26 cellular contexts compared by ENCODE assay signal in genomic region chr5:178637356-178638069, GRCh38. TPM values are rescaled to one million over a fixed set of nuclear protein-coding genes. Genes with fewer than 3 reads are reported as not detected.
DNase-seq lines count a peak whose midpoint lies in the region; ATAC-seq and TF ChIP-seq lines count a peak whose summit lies in the region.
"Had no signal": no experiment of that assay in that cellular context is flagged by ENCODE, and none has a peak within 500 bp of the region (broad histone marks: within the 10 kb centered on the region; RNA-seq: fewer than 3 reads in every experiment).

No MANE protein-coding gene starts in this region.

- H3K23ac ChIP-seq in neuronal stem cell (ENCODE audit: low read depth, low read length, poor library complexity): no peak overlapping the region

- H2AFZ ChIP-seq in GM23338 (peak overlapping the region; percentile 52; the same call in 1 of the 2 replicates), neuronal stem cell (ENCODE audit: low read length) (no peak overlapping the region)
- H2AFZ ChIP-seq: PC-9 had no signal

- H3F3A ChIP-seq in GM23338 (replicated peaks; ENCODE audit: low read depth): no peaks in the 10 kb centered on the region

- peaks cover 0 to 2% of the 10 kb centered on the region in 2 donors for H3K9me3 ChIP-seq in neuronal stem cell (replicated peaks in 1 of 2; ENCODE audit: control insufficient read depth in 2 of 2, insufficient read depth in 1 of 2, low read depth in 1 of 2, low read length in 2 of 2)
- H3K9me3 ChIP-seq: adrenal gland, stomach, tibial artery had no signal

- no peak overlapping the region for H2BK12ac ChIP-seq in neuronal stem cell (ENCODE audit: low read length)

- no peaks in the 10 kb centered on the region for H3K36me3 ChIP-seq in GM23338 (ENCODE audit: insufficient read depth)
- H3K36me3 ChIP-seq in neuronal stem cell (replicated peaks in 1 of 2; ENCODE audit: control insufficient read depth in 2 of 2, insufficient read depth in 2 of 2, low read length in 2 of 2): no peaks in the 10 kb centered on the region
- H3K36me3 ChIP-seq: adrenal gland; BLaER1 treated with 17β-estradiol and CSF1 and Interleukin-3, amounts not matched to agents 10 nM and 100 nM; stomach; tibial artery had no signal

- H2BK120ac ChIP-seq in neuronal stem cell (ENCODE audit: low read depth, low read length): no peak overlapping the region

- no CpG with 5 or more reads among the region's 9 CpGs for WGBS in neuronal stem cell (ENCODE audit: extremely low coverage in 2 of 2, insufficient read length in 2 of 2, insufficient replicate concordance in 1 of 2), 2 donors

- intact Hi-C loops in dendritic cell treated with granulocyte-macrophage colony-stimulating factor and Interleukin-4, amounts not matched to agents 40 ng/mL and 50 ng/mL, for 4 days (cut with micrococcal nuclease): no loop called here
- intact Hi-C loops in Right ventricle myocardium inferior (cut with DNase I): no loop called here

- H3K27ac ChIP-seq in GM23338 (ENCODE audit: low read depth) (no peak overlapping the region), neuronal stem cell (replicated peaks; ENCODE audit: low read length) (no peak overlapping the region)
- H3K27ac ChIP-seq: adrenal gland; BLaER1 treated with 17β-estradiol and CSF1 and Interleukin-3, amounts not matched to agents 10 nM and 100 nM; PC-9; skin epidermis; stomach; tibial artery had no signal

- no peak overlapping the region for H3K4ac ChIP-seq in neuronal stem cell (ENCODE audit: low read length)

- no peaks in the 10 kb centered on the region for H3K79me2 ChIP-seq in GM23338 (replicated peaks; ENCODE audit: insufficient read depth)

- no peaks in the 10 kb centered on the region for H3K4me1 Mint-ChIP-seq in GM23338
- peaks cover 9% of the 10 kb centered on the region for H3K4me1 Mint-ChIP-seq in dendritic cell treated with granulocyte-macrophage colony-stimulating factor and Interleukin-4, amounts not matched to agents 40 ng/mL and 50 ng/mL, for 4 days (ENCODE audit: low read depth)
- H3K4me1 Mint-ChIP-seq in stimulated activated naive B cell treated with anti-CD40 and anti-IgM and Interleukin-4, amounts not matched to agents 10 μg/mL and 1 μg/mL and 100 μg/mL, for 72 hours: peaks cover 7 to 11% of the 10 kb centered on the region in 2 donors
- H3K4me1 Mint-ChIP-seq: activated CD8-positive, alpha-beta memory T cell treated with anti-CD3 and anti-CD28 coated beads, Interleukin-2, amount 10 ng/mL, durations not matched to agents 7 days and 5 days; brain; WTC11 had no signal

- no peak overlapping the region for H3K4me3 ChIP-seq in GM23338
- H3K4me3 ChIP-seq in neuronal stem cell (ENCODE audit: low read length in 2 of 2): no peak overlapping the region
- H3K4me3 ChIP-seq: adrenal gland; BLaER1 treated with 17β-estradiol and CSF1 and Interleukin-3, amounts not matched to agents 10 nM and 100 nM; PC-9; skin epidermis; stomach; tibial artery had no signal

- no peak overlapping the region for H2BK15ac ChIP-seq in neuronal stem cell (ENCODE audit: low read length)

- no peaks in the 10 kb centered on the region for H3K36me3 Mint-ChIP-seq in GM23338 (ENCODE audit: low read depth)
- no peaks in the 10 kb centered on the region for H3K36me3 Mint-ChIP-seq in dendritic cell treated with granulocyte-macrophage colony-stimulating factor and Interleukin-4, amounts not matched to agents 40 ng/mL and 50 ng/mL, for 4 days (ENCODE audit: low read depth)
- peaks cover 3 to 4% of the 10 kb centered on the region in 2 donors for H3K36me3 Mint-ChIP-seq in stimulated activated naive B cell treated with anti-CD40 and anti-IgM and Interleukin-4, amounts not matched to agents 10 μg/mL and 1 μg/mL and 100 μg/mL, for 72 hours
- H3K36me3 Mint-ChIP-seq: activated CD8-positive, alpha-beta memory T cell treated with anti-CD3 and anti-CD28 coated beads, Interleukin-2, amount 10 ng/mL, durations not matched to agents 7 days and 5 days; brain; WTC11 had no signal

- H3K18ac ChIP-seq in neuronal stem cell (ENCODE audit: low read length): no peak overlapping the region

- no peaks in the 10 kb centered on the region for H3K27me3 Mint-ChIP-seq in GM23338 (ENCODE audit: insufficient read depth, low read depth, poor library complexity)
- peaks cover 15% of the 10 kb centered on the region for H3K27me3 Mint-ChIP-seq in dendritic cell treated with granulocyte-macrophage colony-stimulating factor and Interleukin-4, amounts not matched to agents 40 ng/mL and 50 ng/mL, for 4 days
- H3K27me3 Mint-ChIP-seq in stimulated activated naive B cell treated with anti-CD40 and anti-IgM and Interleukin-4, amounts not matched to agents 10 μg/mL and 1 μg/mL and 100 μg/mL, for 72 hours: no peaks in the 10 kb centered on the region

- TF ChIP-seq CTCF in GM23338 (conservative IDR thresholded peaks at IDR 0.05; ENCODE audit: low read depth in 2 of 2): no peak

- H2AK5ac ChIP-seq in neuronal stem cell (ENCODE audit: low read depth, low read length): no peak overlapping the region

- no peaks in the 10 kb centered on the region for H3K79me1 ChIP-seq in neuronal stem cell (ENCODE audit: low read depth, low read length)

- no peak overlapping the region for H3K9ac ChIP-seq in neuronal stem cell (ENCODE audit: low read depth, low read length, poor library complexity)
- H3K9ac ChIP-seq: BLaER1 treated with 17β-estradiol and CSF1 and Interleukin-3, amounts not matched to agents 10 nM and 100 nM had no signal

- no peaks in the 10 kb centered on the region for H4K20me1 ChIP-seq in GM23338 (replicated peaks; ENCODE audit: insufficient read depth)
- H4K20me1 ChIP-seq: BLaER1 treated with 17β-estradiol and CSF1 and Interleukin-3, amounts not matched to agents 10 nM and 100 nM had no signal

- H3K4me2 ChIP-seq in GM23338: no peak overlapping the region
- no peak overlapping the region for H3K4me2 ChIP-seq in neuronal stem cell (ENCODE audit: insufficient read depth, low read length, poor library complexity, severe bottlenecking)
- H3K4me2 ChIP-seq: BLaER1 treated with 17β-estradiol and CSF1 and Interleukin-3, amounts not matched to agents 10 nM and 100 nM; PC-9 had no signal

- no peak overlapping the region for H4K91ac ChIP-seq in neuronal stem cell (ENCODE audit: low read depth, low read length, poor library complexity)

- ATAC-seq in GM23338: no peak
- peak; percentile 94 for ATAC-seq in stimulated activated naive B cell treated with anti-CD40 and anti-IgM and Interleukin-4, amounts not matched to agents 10 μg/mL and 1 μg/mL and 100 μg/mL, for 72 hours (replicated peaks)
- ATAC-seq in Right ventricle myocardium inferior: no peak
- ATAC-seq: activated CD8-positive, alpha-beta memory T cell treated with anti-CD3 and anti-CD28 coated beads, Interleukin-2, amount 10 ng/mL, durations not matched to agents 7 days and 5 days; left lobe of liver; WTC11 had no signal

- no peaks in the 10 kb centered on the region for H3K9me2 ChIP-seq in GM23338 (ENCODE audit: insufficient read depth)

- H3K4me3 Mint-ChIP-seq in GM23338: no peak overlapping the region
- no peak overlapping the region for H3K4me3 Mint-ChIP-seq in dendritic cell treated with granulocyte-macrophage colony-stimulating factor and Interleukin-4, amounts not matched to agents 40 ng/mL and 50 ng/mL, for 4 days
- no peak overlapping the region for H3K4me3 Mint-ChIP-seq in stimulated activated naive B cell treated with anti-CD40 and anti-IgM and Interleukin-4, amounts not matched to agents 10 μg/mL and 1 μg/mL and 100 μg/mL, for 72 hours
- H3K4me3 Mint-ChIP-seq: activated CD8-positive, alpha-beta memory T cell treated with anti-CD3 and anti-CD28 coated beads, Interleukin-2, amount 10 ng/mL, durations not matched to agents 7 days and 5 days; brain; WTC11 had no signal

- H3K4me1 ChIP-seq in GM23338 (ENCODE audit: insufficient read depth) (no peaks in the 10 kb centered on the region), neuronal stem cell (ENCODE audit: control insufficient read depth in 2 of 2, insufficient read depth in 1 of 2, low read depth in 1 of 2, low read length in 2 of 2) (no peaks in the 10 kb centered on the region)
- H3K4me1 ChIP-seq: adrenal gland, stomach, tibial artery had no signal

- no peak for DNase-seq in GM23338 (ENCODE audit: low spot score)
- DNase-seq in NOMO-1 treated with DMSO at 0.1 percent for 48 hours (lab: John Stamatoyannopoulos, UW; ENCODE audit: unreplicated experiment): peak; percentile 62
- peak; percentile 20 for DNase-seq in stimulated activated naive B cell treated with anti-CD40 and anti-IgM and Interleukin-4, amounts not matched to agents 10 μg/mL and 1 μg/mL and 100 μg/mL, for 72 hours
- no peak for DNase-seq in Right ventricle myocardium inferior (ENCODE audit: missing footprints)
- DNase-seq in NCI-H345 (lab: John Stamatoyannopoulos, UW): no peak
- DNase-seq in neuronal stem cell (ENCODE audit: low spot score): no peak
- DNase-seq: activated CD8-positive, alpha-beta memory T cell treated with anti-CD3 and anti-CD28 coated beads, Interleukin-2, amount 10 ng/mL, durations not matched to agents 7 days and 5 days; activated naive CD4-positive, alpha-beta T cell; activated T-cell treated with anti-CD3 and anti-CD28 coated beads, Interleukin-2, amount 50 U/mL, for 48 hours; adrenal gland; NCI-H1417; NCI-H2029 treated with DMSO at 0.1 percent for 48 hours; NCI-H748 treated with DMSO at 0.1 percent for 48 hours; PC-9; SHP77 treated with DMSO at 0.1 percent for 48 hours; stomach; T1000; tibial artery had no signal

- H3K9me3 Mint-ChIP-seq in GM23338: peaks cover 14% of the 10 kb centered on the region
- peaks cover 21% of the 10 kb centered on the region for H3K9me3 Mint-ChIP-seq in dendritic cell treated with granulocyte-macrophage colony-stimulating factor and Interleukin-4, amounts not matched to agents 40 ng/mL and 50 ng/mL, for 4 days
- H3K9me3 Mint-ChIP-seq in stimulated activated naive B cell treated with anti-CD40 and anti-IgM and Interleukin-4, amounts not matched to agents 10 μg/mL and 1 μg/mL and 100 μg/mL, for 72 hours: peaks cover 0 to 6% of the 10 kb centered on the region in 2 donors

- H2BK5ac ChIP-seq in neuronal stem cell (ENCODE audit: low read length): no peak overlapping the region

- no peak overlapping the region for H3K27ac Mint-ChIP-seq in GM23338
- H3K27ac Mint-ChIP-seq in dendritic cell treated with granulocyte-macrophage colony-stimulating factor and Interleukin-4, amounts not matched to agents 40 ng/mL and 50 ng/mL, for 4 days: peak overlapping the region; percentile 51
- peak overlapping the region; percentile 91 for H3K27ac Mint-ChIP-seq in stimulated activated naive B cell treated with anti-CD40 and anti-IgM and Interleukin-4, amounts not matched to agents 10 μg/mL and 1 μg/mL and 100 μg/mL, for 72 hours
- H3K27ac Mint-ChIP-seq: activated CD8-positive, alpha-beta memory T cell treated with anti-CD3 and anti-CD28 coated beads, Interleukin-2, amount 10 ng/mL, durations not matched to agents 7 days and 5 days; brain; WTC11 had no signal

- H4K8ac ChIP-seq in neuronal stem cell (ENCODE audit: low read depth, low read length): no peak overlapping the region

- no peak overlapping the region for H3K14ac ChIP-seq in neuronal stem cell (ENCODE audit: low read length)

- no peaks in the 10 kb centered on the region for H3K27me3 ChIP-seq in GM23338 (ENCODE audit: insufficient read depth)
- no peaks in the 10 kb centered on the region for H3K27me3 ChIP-seq in neuronal stem cell (ENCODE audit: control insufficient read depth in 3 of 3, insufficient read depth in 3 of 3, low read depth in 1 of 3, low read length in 3 of 3)
- H3K27me3 ChIP-seq: adrenal gland; BLaER1 treated with 17β-estradiol and CSF1 and Interleukin-3, amounts not matched to agents 10 nM and 100 nM; stomach; tibial artery had no signal

RNA-seq across cellular contexts. Expression of gene CLK4, which starts 10.7 kb away (rescaled TPM):
- total RNA-seq in GM23338 (2014; rRNA removed; shearing (Covaris generic)): 9.9 and 15.3 TPM in 2 replicates
- polyA plus RNA-seq in GM23338 (2016; fragmentation: Nextera tagmentation; extraction: Ambion mirVana): 9.6 and 18.1 TPM in 2 replicates
- total RNA-seq in Right ventricle myocardium inferior: 20.5 TPM
- 8.0 TPM for polyA plus RNA-seq in neuronal stem cell (2013, experiment 1 of 2)
- polyA plus RNA-seq in neuronal stem cell (2013, experiment 2 of 2): 8.5 TPM

RNA-seq across cellular contexts. Expression of gene COL23A1, which starts 47.3 kb away (rescaled TPM):
- 6.8 and 8.2 TPM in 2 replicates for total RNA-seq in GM23338 (2014; rRNA removed; shearing (Covaris generic))
- 4.8 and 6.6 TPM in 2 replicates for polyA plus RNA-seq in GM23338 (2016; fragmentation: Nextera tagmentation; extraction: Ambion mirVana)
- total RNA-seq in Right ventricle myocardium inferior: 22.5 TPM
- polyA plus RNA-seq in neuronal stem cell (2013, experiment 1 of 2): 0.82 TPM
- 1.0 TPM for polyA plus RNA-seq in neuronal stem cell (2013, experiment 2 of 2)
- total RNA-seq: glomerular endothelial cell, PC-9 had no signal
- polyA plus RNA-seq: AG04450 had no signal

Comparison
In these comparisons a context has a peak if more than half of its experiments do, and no peak if none do; other contexts are left out.
1. ATAC-seq: peak in stimulated activated naive B cell treated with anti-CD40 and anti-IgM and Interleukin-4, amounts not matched to agents 10 μg/mL and 1 μg/mL and 100 μg/mL, for 72 hours (2 of 2); none in GM23338 (single experiment) and Right ventricle myocardium inferior (single experiment).
2. DNase-seq: peak in NOMO-1 treated with DMSO at 0.1 percent for 48 hours (single experiment) and stimulated activated naive B cell treated with anti-CD40 and anti-IgM and Interleukin-4, amounts not matched to agents 10 μg/mL and 1 μg/mL and 100 μg/mL, for 72 hours (single experiment); none in GM23338 (single experiment), Right ventricle myocardium inferior (single experiment), NCI-H345 (single experiment) and neuronal stem cell (single experiment).